ENCODE assay signal across 24 cellular contexts in the genomic region with DNA sequence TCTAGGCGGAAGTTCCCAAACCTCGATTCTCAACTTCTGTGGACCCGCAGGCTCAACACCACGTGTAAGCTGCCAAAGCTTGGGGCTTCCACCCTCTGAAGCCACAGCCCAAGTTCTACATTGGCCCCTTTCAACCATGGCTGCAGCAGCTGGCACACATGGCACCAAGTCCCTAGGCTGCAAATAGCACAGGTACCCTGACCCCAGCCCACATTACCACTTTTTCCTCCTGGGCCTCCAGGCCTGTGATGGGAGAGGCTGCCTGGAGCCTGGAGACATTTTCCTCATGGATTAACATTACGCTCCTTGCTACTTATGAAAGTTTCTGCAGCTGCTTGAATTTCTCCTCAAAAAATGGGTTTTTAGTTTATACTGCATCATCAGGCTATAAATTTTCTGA.
"Had no signal": no experiment of that assay in that cellular context is flagged by ENCODE, and none has a peak within 500 bp of the region (broad histone marks: within the 10 kb centered on the region; RNA-seq: fewer than 3 reads in every experiment).

No MANE protein-coding gene starts in this region.

- H3K27ac ChIP-seq: colonic mucosa, coronary artery, dorsolateral prefrontal cortex, epithelial cell of prostate, esophagus muscularis mucosa, esophagus squamous epithelium, foreskin keratinocyte, gastrocnemius medialis, gastroesophageal sphincter, heart left ventricle, heart right ventricle had no signal

- H3K36me3 ChIP-seq: colonic mucosa, esophagus muscularis mucosa, esophagus squamous epithelium, gastrocnemius medialis, gastroesophageal sphincter, heart left ventricle, heart right ventricle had no signal

- H3K4me1 ChIP-seq: colonic mucosa, esophagus muscularis mucosa, foreskin keratinocyte, gastrocnemius medialis, gastroesophageal sphincter, heart left ventricle, heart right ventricle had no signal

- ATAC-seq: effector memory CD8-positive, alpha-beta T cell; esophagus mucosa; foreskin keratinocyte; gastrocnemius medialis; gastroesophageal sphincter; heart left ventricle; heart right ventricle had no signal

- H3K27me3 ChIP-seq: colonic mucosa, esophagus muscularis mucosa, esophagus squamous epithelium, foreskin keratinocyte, gastrocnemius medialis, gastroesophageal sphincter, heart left ventricle, heart right ventricle had no signal

- H3K9me3 ChIP-seq: colonic mucosa, esophagus muscularis mucosa, gastrocnemius medialis had no signal

- DNase-seq: colonic mucosa; cortex of kidney; dermis blood vessel endothelial cell; dorsolateral prefrontal cortex; effector CD4-positive, alpha-beta T cell; effector CD8-positive, alpha-beta T cell; effector memory CD4-positive, alpha-beta T cell; effector memory CD8-positive, alpha-beta T cell; endodermal cell; erythroblast; esophagus squamous epithelium; foreskin fibroblast; foreskin keratinocyte; foreskin melanocyte; gastrocnemius medialis; glutamatergic neuron; head of caudate nucleus; heart left ventricle; heart right ventricle had no signal

- H3K4me3 ChIP-seq: colonic mucosa, coronary artery, dorsolateral prefrontal cortex, esophagus muscularis mucosa, esophagus squamous epithelium, gastrocnemius medialis, gastroesophageal sphincter, heart left ventricle, heart right ventricle had no signal
